In genomic region chr19:19406878-19407639, GRCh38 we compare ENCODE assay signal across 1 cellular context.
TF ChIP-seq lines count a peak whose summit lies in the region.

No MANE protein-coding gene starts in this region.

TF ChIP-seq in GM23338, 12 proteins besides CTCF, POLR2A, EP300 and RAD21 (continued from another document):
- no peak for TF ChIP-seq ZNF462 (CRISPR knock-in tag; IDR thresholded peaks at IDR 0.05)
- TF ChIP-seq ETS1 (IDR thresholded peaks at IDR 0.05), result no peak
